In the genomic region with DNA sequence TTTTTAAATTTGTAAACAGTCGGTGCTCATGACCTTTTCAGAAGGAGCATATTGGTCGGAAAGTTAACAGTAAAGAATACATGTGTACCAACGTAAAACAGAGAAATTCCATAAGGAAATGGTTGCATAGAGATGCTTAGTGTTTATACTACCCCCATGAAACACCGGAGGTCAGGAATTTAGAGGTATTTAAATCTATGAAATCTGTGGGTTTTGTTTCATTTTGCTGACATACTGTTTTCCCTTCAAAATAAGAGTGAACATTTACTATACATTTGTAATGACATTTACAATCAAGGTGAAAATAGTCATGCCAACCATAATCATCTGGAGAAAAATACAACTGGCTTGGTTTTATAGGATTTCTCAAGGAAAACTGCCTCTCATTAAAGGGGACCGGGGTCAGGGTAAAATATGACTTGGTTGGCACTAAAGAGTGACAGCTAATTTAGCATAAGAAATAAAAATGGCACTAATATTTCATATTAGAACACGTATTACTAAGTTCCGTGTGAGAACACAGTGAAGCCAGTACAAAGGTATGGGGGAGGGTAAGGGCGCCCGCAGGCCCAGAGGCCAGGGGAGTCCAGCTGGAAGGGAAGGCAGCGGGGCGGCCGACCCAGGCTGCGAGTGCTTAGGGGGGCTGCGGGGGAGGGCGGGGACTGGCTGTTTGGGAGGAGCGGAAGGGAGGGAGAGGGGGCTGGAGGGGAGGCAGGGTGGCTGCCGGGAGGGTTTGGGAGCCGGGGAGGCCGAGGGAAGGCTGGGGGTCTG, we compare ENCODE assay signal across 8 cellular contexts. TPM values are rescaled to one million over a fixed set of nuclear protein-coding genes. Genes with fewer than 3 reads are reported as not detected.
DNase-seq lines count a peak whose midpoint lies in the region; ATAC-seq and TF ChIP-seq lines count a peak whose summit lies in the region.

No MANE protein-coding gene starts in this region.

- DNase-seq in activated T-cell treated with anti-CD3 and anti-CD28 coated beads for 4 hours = peak; percentile 3
- no peak for DNase-seq in activated T-cell treated with anti-CD3 and anti-CD28 coated beads, Interleukin-2, amount 50 U/mL, for 1 hour
- DNase-seq in NCI-H2107 treated with DMSO at 0.1 percent for 48 hours (lab: John Stamatoyannopoulos, UW; ENCODE audit: unreplicated experiment) = peak; percentile 16
- DNase-seq in activated T-helper 1 cell treated with anti-CD3 and anti-CD28 coated beads, Interleukin-12 subunit alpha, Interleukin-12 subunit beta, Interleukin-2, Interleukin-4 antibody, amounts not matched to agents 30 ng/mL and 10 ng/mL and 1 ng/mL, durations not matched to agents 14 hours and 24 hours and 36 hours (ENCODE audit: low spot score) = no peak
- peak; percentile 80 for DNase-seq in fibroblast of villous mesenchyme (ENCODE audit: low read depth)
- no peak for DNase-seq in cerebellar nuclear complex (lab: John Stamatoyannopoulos, UW)

- peaks cover 28% of the 10 kb centered on the region for H3K36me3 Mint-ChIP-seq in activated T-helper 1 cell treated with anti-CD3 and anti-CD28 coated beads, Interleukin-12 subunit alpha, Interleukin-12 subunit beta, Interleukin-2, Interleukin-4 antibody, amounts not matched to agents 30 ng/mL and 10 ng/mL and 1 ng/mL, durations not matched to agents 14 hours and 24 hours and 36 hours (ENCODE audit: low read depth)
- peaks cover 22% of the 10 kb centered on the region for H3K36me3 Mint-ChIP-seq in nephron (ENCODE audit: low read depth)

- TF ChIP-seq CTCF in fibroblast of villous mesenchyme (IDR thresholded peaks at IDR 0.05; ENCODE audit: insufficient read depth, low read depth, low read length) (no peak), nephron (IDR thresholded peaks at IDR 0.05; ENCODE audit: unreplicated experiment in 3 of 3) (no peak)

- peak; percentile 0 for ATAC-seq in HG02610 (IDR thresholded peaks at IDR 0.05; ENCODE audit: unreplicated experiment)

- peak overlapping the region; percentile 96 for H3K4me3 Mint-ChIP-seq in activated T-helper 1 cell treated with anti-CD3 and anti-CD28 coated beads, Interleukin-12 subunit alpha, Interleukin-12 subunit beta, Interleukin-2, Interleukin-4 antibody, amounts not matched to agents 30 ng/mL and 10 ng/mL and 1 ng/mL, durations not matched to agents 14 hours and 24 hours and 36 hours
- peak overlapping the region; percentile 85 to 92 (median 90) for H3K4me3 Mint-ChIP-seq in nephron

- intact Hi-C loops in activated T-helper 1 cell treated with anti-CD3 and anti-CD28 coated beads, Interleukin-12 subunit alpha, Interleukin-12 subunit beta, Interleukin-2, Interleukin-4 antibody, amounts not matched to agents 30 ng/mL and 10 ng/mL and 1 ng/mL, durations not matched to agents 14 hours and 24 hours and 36 hours (cut with micrococcal nuclease) = loop anchor here (1.0 to 10.0 kb wide), 7 partner anchors 67 to 1855 kb away; partner anchors contain the start of genes CLASP1, NIFK, TMEM177 and TSN

- peaks cover 64% of the 10 kb centered on the region for H3K4me1 Mint-ChIP-seq in activated T-helper 1 cell treated with anti-CD3 and anti-CD28 coated beads, Interleukin-12 subunit alpha, Interleukin-12 subunit beta, Interleukin-2, Interleukin-4 antibody, amounts not matched to agents 30 ng/mL and 10 ng/mL and 1 ng/mL, durations not matched to agents 14 hours and 24 hours and 36 hours (ENCODE audit: low read depth)
- H3K4me1 Mint-ChIP-seq in nephron = peaks cover 60% of the 10 kb centered on the region

- H3K4me3 ChIP-seq in fibroblast of villous mesenchyme (ENCODE audit: low read depth, low read length) = peak overlapping the region; percentile 85

- H3K9me3 Mint-ChIP-seq in activated T-helper 1 cell treated with anti-CD3 and anti-CD28 coated beads, Interleukin-12 subunit alpha, Interleukin-12 subunit beta, Interleukin-2, Interleukin-4 antibody, amounts not matched to agents 30 ng/mL and 10 ng/mL and 1 ng/mL, durations not matched to agents 14 hours and 24 hours and 36 hours = peaks cover 5% of the 10 kb centered on the region
- no peaks in the 10 kb centered on the region for H3K9me3 Mint-ChIP-seq in nephron

- H3K27me3 Mint-ChIP-seq in activated T-helper 1 cell treated with anti-CD3 and anti-CD28 coated beads, Interleukin-12 subunit alpha, Interleukin-12 subunit beta, Interleukin-2, Interleukin-4 antibody, amounts not matched to agents 30 ng/mL and 10 ng/mL and 1 ng/mL, durations not matched to agents 14 hours and 24 hours and 36 hours (ENCODE audit: insufficient read depth) = no peaks in the 10 kb centered on the region
- no peaks in the 10 kb centered on the region for H3K27me3 Mint-ChIP-seq in nephron (ENCODE audit: low read depth)

- peak overlapping the region; percentile 97 for H3K27ac Mint-ChIP-seq in activated T-helper 1 cell treated with anti-CD3 and anti-CD28 coated beads, Interleukin-12 subunit alpha, Interleukin-12 subunit beta, Interleukin-2, Interleukin-4 antibody, amounts not matched to agents 30 ng/mL and 10 ng/mL and 1 ng/mL, durations not matched to agents 14 hours and 24 hours and 36 hours
- peak overlapping the region; percentile 96 to 98 (median 96) for H3K27ac Mint-ChIP-seq in nephron

RNA-seq across cellular contexts. Expression of gene RNU4ATAC, which starts 1.1 kb away (rescaled TPM):
- total RNA-seq in activated T-helper 1 cell treated with anti-CD3 and anti-CD28 coated beads, Interleukin-12 subunit alpha, Interleukin-12 subunit beta, Interleukin-2, Interleukin-4 antibody, amounts not matched to agents 30 ng/mL and 10 ng/mL and 1 ng/mL, durations not matched to agents 14 hours and 24 hours and 36 hours = not detected in 2 replicates
- under 0.01 TPM in 2 replicates for total RNA-seq in fibroblast of villous mesenchyme

Comparison
In these comparisons a context has a peak if more than half of its experiments do, and no peak if none do; other contexts are left out.
1. DNase-seq: peak in activated T-cell treated with anti-CD3 and anti-CD28 coated beads for 4 hours (single experiment), NCI-H2107 treated with DMSO at 0.1 percent for 48 hours (single experiment) and fibroblast of villous mesenchyme (single experiment); none in activated T-cell treated with anti-CD3 and anti-CD28 coated beads, Interleukin-2, amount 50 U/mL, for 1 hour (single experiment), activated T-helper 1 cell treated with anti-CD3 and anti-CD28 coated beads, Interleukin-12 subunit alpha, Interleukin-12 subunit beta, Interleukin-2, Interleukin-4 antibody, amounts not matched to agents 30 ng/mL and 10 ng/mL and 1 ng/mL, durations not matched to agents 14 hours and 24 hours and 36 hours (single experiment) and cerebellar nuclear complex (0 of 2).